ENCODE assay signal across 10 cellular contexts in genomic region chr5:76582252-76583162, GRCh38. TPM values are rescaled to one million over a fixed set of nuclear protein-coding genes. Genes with fewer than 3 reads are reported as not detected.
DNase-seq lines count a peak whose midpoint lies in the region; ATAC-seq lines count a peak whose summit lies in the region.
"Had no signal": no experiment of that assay in that cellular context is flagged by ENCODE, and none has a peak within 500 bp of the region (broad histone marks: within the 10 kb centered on the region; RNA-seq: fewer than 3 reads in every experiment).

No MANE protein-coding gene starts in this region.

- peaks cover 22% of the 10 kb centered on the region for H3K4me1 Mint-ChIP-seq in activated CD4-positive, alpha-beta T cell treated with anti-CD3 and anti-CD28 coated beads, Interleukin-2, amount 10 ng/mL, durations not matched to agents 7 days and 5 days
- peaks cover 15% of the 10 kb centered on the region for H3K4me1 Mint-ChIP-seq in T-helper 2 cell treated with Interferon-gamma antibody and Interleukin-4, amounts not matched to agents 5 μg/mL and 100 μg/mL, for 36 hours (ENCODE audit: low read depth)

- H3K4me3 Mint-ChIP-seq in activated CD4-positive, alpha-beta T cell treated with anti-CD3 and anti-CD28 coated beads, Interleukin-2, amount 10 ng/mL, durations not matched to agents 7 days and 5 days = no peak overlapping the region
- no peak overlapping the region for H3K4me3 Mint-ChIP-seq in T-helper 2 cell treated with Interferon-gamma antibody and Interleukin-4, amounts not matched to agents 5 μg/mL and 100 μg/mL, for 36 hours

- no peaks in the 10 kb centered on the region for H3K9me3 ChIP-seq in muscle layer of duodenum (ENCODE audit: control insufficient read depth in 1 of 2, low read length in 2 of 2)
- H3K9me3 ChIP-seq: A549 had no signal

- no peak overlapping the region for H3K4me3 ChIP-seq in muscle layer of duodenum (ENCODE audit: low read depth in 1 of 2, low read length in 2 of 2)
- H3K4me3 ChIP-seq: A549, SK-N-MC had no signal

- peak overlapping the region; percentile 29 for H3K27ac ChIP-seq in muscle layer of duodenum (ENCODE audit: low read length)
- H3K27ac ChIP-seq: A549, SK-N-MC had no signal

- peaks cover 19% of the 10 kb centered on the region for H3K36me3 Mint-ChIP-seq in activated CD4-positive, alpha-beta T cell treated with anti-CD3 and anti-CD28 coated beads, Interleukin-2, amount 10 ng/mL, durations not matched to agents 7 days and 5 days (ENCODE audit: low read depth)
- peaks cover 12% of the 10 kb centered on the region for H3K36me3 Mint-ChIP-seq in T-helper 2 cell treated with Interferon-gamma antibody and Interleukin-4, amounts not matched to agents 5 μg/mL and 100 μg/mL, for 36 hours (ENCODE audit: low read depth)

- no peaks in the 10 kb centered on the region for H3K36me3 ChIP-seq in muscle layer of duodenum (ENCODE audit: control insufficient read depth in 1 of 2, insufficient read depth in 2 of 2, low read length in 2 of 2)

- no peak overlapping the region for H3K27ac Mint-ChIP-seq in activated CD4-positive, alpha-beta T cell treated with anti-CD3 and anti-CD28 coated beads, Interleukin-2, amount 10 ng/mL, durations not matched to agents 7 days and 5 days
- no peak overlapping the region for H3K27ac Mint-ChIP-seq in T-helper 2 cell treated with Interferon-gamma antibody and Interleukin-4, amounts not matched to agents 5 μg/mL and 100 μg/mL, for 36 hours

- H3K9me3 Mint-ChIP-seq in activated CD4-positive, alpha-beta T cell treated with anti-CD3 and anti-CD28 coated beads, Interleukin-2, amount 10 ng/mL, durations not matched to agents 7 days and 5 days = no peaks in the 10 kb centered on the region
- H3K9me3 Mint-ChIP-seq in T-helper 2 cell treated with Interferon-gamma antibody and Interleukin-4, amounts not matched to agents 5 μg/mL and 100 μg/mL, for 36 hours = no peaks in the 10 kb centered on the region

- POLR2A ChIA-PET in activated CD4-positive, alpha-beta T cell treated with anti-CD3 and anti-CD28 coated beads, Interleukin-2, amount 10 ng/mL, durations not matched to agents 7 days and 5 days (lab: Charles Lee) = interaction anchor here (0.5 to 0.6 kb wide), 2 partner anchors 9 to 1895 kb away, joined by 3 read pairs; no protein-coding TSS in a partner anchor

- DNase-seq in activated CD4-positive, alpha-beta T cell treated with anti-CD3 and anti-CD28 coated beads for 48 hours = peak; percentile 48
- no peak for DNase-seq in activated CD4-positive, alpha-beta T cell treated with anti-CD3 and anti-CD28 coated beads, Interleukin-2, amount 10 ng/mL, durations not matched to agents 7 days and 5 days
- DNase-seq in T-helper 2 cell treated with Interferon-gamma antibody and Interleukin-4, amounts not matched to agents 5 μg/mL and 100 μg/mL, for 36 hours (ENCODE audit: low spot score) = peak; percentile 53
- DNase-seq in SW480 (ENCODE audit: low spot score) (no peak), NCI-H82 treated with DMSO at 0.1 percent for 48 hours (lab: John Stamatoyannopoulos, UW; ENCODE audit: unreplicated experiment) (no peak), HCEC 1CT (no peak)

- H3K27me3 ChIP-seq in muscle layer of duodenum (ENCODE audit: low read depth, low read length) = no peaks in the 10 kb centered on the region

- H3K4me1 ChIP-seq in muscle layer of duodenum (ENCODE audit: control insufficient read depth in 1 of 2, insufficient read depth in 2 of 2, low read length in 2 of 2) = no peaks in the 10 kb centered on the region
- H3K4me1 ChIP-seq: A549 had no signal

- no peaks in the 10 kb centered on the region for H3K27me3 Mint-ChIP-seq in activated CD4-positive, alpha-beta T cell treated with anti-CD3 and anti-CD28 coated beads, Interleukin-2, amount 10 ng/mL, durations not matched to agents 7 days and 5 days
- no peaks in the 10 kb centered on the region for H3K27me3 Mint-ChIP-seq in T-helper 2 cell treated with Interferon-gamma antibody and Interleukin-4, amounts not matched to agents 5 μg/mL and 100 μg/mL, for 36 hours (ENCODE audit: low read depth)

- ATAC-seq in HG02973 (IDR thresholded peaks at IDR 0.05; ENCODE audit: unreplicated experiment) = peak; percentile 88

- CTCF ChIA-PET in activated CD4-positive, alpha-beta T cell treated with anti-CD3 and anti-CD28 coated beads, Interleukin-2, amount 10 ng/mL, durations not matched to agents 7 days and 5 days (lab: Charles Lee) = interaction anchor here (0.6 to 2.5 kb wide), 13 partner anchors 9 to 419 kb away, joined by 3 to 10 read pairs (median 3); partner anchors contain the start of gene IQGAP2

RNA-seq across cellular contexts. Expression of gene F2RL2, which starts 40.7 kb away (rescaled TPM):
- not detected for total RNA-seq in activated CD4-positive, alpha-beta T cell treated with anti-CD3 and anti-CD28 coated beads, Interleukin-2, amount 10 ng/mL, durations not matched to agents 7 days and 5 days

Comparison
In these comparisons a context has a peak if more than half of its experiments do, and no peak if none do; other contexts are left out.
1. DNase-seq: peak in activated CD4-positive, alpha-beta T cell treated with anti-CD3 and anti-CD28 coated beads for 48 hours (single experiment) and T-helper 2 cell treated with Interferon-gamma antibody and Interleukin-4, amounts not matched to agents 5 μg/mL and 100 μg/mL, for 36 hours (single experiment); none in activated CD4-positive, alpha-beta T cell treated with anti-CD3 and anti-CD28 coated beads, Interleukin-2, amount 10 ng/mL, durations not matched to agents 7 days and 5 days (single experiment), SW480 (single experiment), NCI-H82 treated with DMSO at 0.1 percent for 48 hours (single experiment) and HCEC 1CT (single experiment).